8 cellular contexts compared by ENCODE assay signal in genomic region chr22:31969789-31970489, GRCh38. TPM values are rescaled to one million over a fixed set of nuclear protein-coding genes. Genes with fewer than 3 reads are reported as not detected.
DNase-seq lines count a peak whose midpoint lies in the region; ATAC-seq and TF ChIP-seq lines count a peak whose summit lies in the region.

No MANE protein-coding gene starts in this region.

- ATAC-seq in GM18909 (IDR thresholded peaks at IDR 0.05; ENCODE audit: poor library complexity, unreplicated experiment) (peak; percentile 55), gastroesophageal sphincter (peak; percentile 73), upper lobe of right lung (peak; percentile 86)

- H3K36me3 ChIP-seq in Karpas-422 (ENCODE audit: insufficient read depth, low read length) (no peaks in the 10 kb centered on the region), gastroesophageal sphincter (no peaks in the 10 kb centered on the region), neuron (ENCODE audit: insufficient read depth, low read length) (no peaks in the 10 kb centered on the region), upper lobe of right lung (no peaks in the 10 kb centered on the region)

- H3K9ac ChIP-seq in Karpas-422 (ENCODE audit: low read length) = peak overlapping the region; percentile 47

- H3K9me3 ChIP-seq in Karpas-422 (ENCODE audit: low read length) (no peaks in the 10 kb centered on the region), gastroesophageal sphincter (no peaks in the 10 kb centered on the region), neuron (ENCODE audit: low read length) (no peaks in the 10 kb centered on the region), upper lobe of right lung (no peaks in the 10 kb centered on the region)

- peak overlapping the region; percentile 80 for H3K4me2 ChIP-seq in Karpas-422 (ENCODE audit: low read depth, low read length, poor library complexity, severe bottlenecking)

- H3K4me3 ChIP-seq in Karpas-422 (ENCODE audit: low read length) = peak overlapping the region; percentile 61
- peak overlapping the region; percentile 5 to 45 for H3K4me3 ChIP-seq in gastroesophageal sphincter
- H3K4me3 ChIP-seq in neuron (ENCODE audit: low read length) = peak overlapping the region; percentile 32
- peak overlapping the region; percentile 42 for H3K4me3 ChIP-seq in upper lobe of right lung

- no peaks in the 10 kb centered on the region for H4K20me1 ChIP-seq in Karpas-422 (ENCODE audit: insufficient read depth, low read depth, low read length)

- 44 to 50% methylated on average over 10 to 14 of the region's 19 CpGs for WGBS in gastroesophageal sphincter (ENCODE audit: low coverage in 1 of 2), 2 donors

- H3K4me1 ChIP-seq in Karpas-422 (ENCODE audit: low read length) (peaks cover 11% of the 10 kb centered on the region), gastroesophageal sphincter (peaks cover 0 to 12% (median 11%) of the 10 kb centered on the region in 3 donors), neuron (ENCODE audit: insufficient read depth, low read length) (peaks cover 4% of the 10 kb centered on the region), upper lobe of right lung (peaks cover 3% of the 10 kb centered on the region)

- no peaks in the 10 kb centered on the region for H3K79me2 ChIP-seq in Karpas-422 (ENCODE audit: low read length)

- no peak overlapping the region for H3K27ac ChIP-seq in Karpas-422 (ENCODE audit: low read length)
- H3K27ac ChIP-seq in gastroesophageal sphincter = peak overlapping the region in 1 of 4 donors; percentile 64
- no peak overlapping the region for H3K27ac ChIP-seq in upper lobe of right lung

- no peaks in the 10 kb centered on the region for H3K9me2 ChIP-seq in Karpas-422 (replicated peaks; ENCODE audit: insufficient read depth, low read length)

- TF ChIP-seq POLR2A in gastroesophageal sphincter (IDR thresholded peaks at IDR 0.05) = no peak

- H3K27me3 ChIP-seq in Karpas-422 (ENCODE audit: low read length) (no peaks in the 10 kb centered on the region), gastroesophageal sphincter (no peaks in the 10 kb centered on the region), neuron (ENCODE audit: insufficient read depth, low read length) (no peaks in the 10 kb centered on the region), upper lobe of right lung (no peaks in the 10 kb centered on the region)

- TF ChIP-seq CTCF in AG09319 (IDR thresholded peaks at IDR 0.05; ENCODE audit: low read depth, low read length) = peak; percentile 69
- peak in 3 of 4 experiments; percentile 30 to 51 (median 32) for TF ChIP-seq CTCF in gastroesophageal sphincter (IDR thresholded peaks at IDR 0.05)
- TF ChIP-seq CTCF in upper lobe of right lung (IDR thresholded peaks at IDR 0.05) = peak; percentile 44

- peak; percentile 18 for DNase-seq in AG09319 (ENCODE audit: extremely low read depth, low read depth)
- peak; percentile 84 for DNase-seq in Karpas-422
- peak; percentile 85 for DNase-seq in RPMI8226
- DNase-seq in activated naive CD4-positive, alpha-beta T cell treated with Interleukin-2 at 50 U/mL for 16 hours = peak; percentile 70
- peak; percentile 85 for DNase-seq in upper lobe of right lung

- intact Hi-C loops in upper lobe of right lung (cut with DNase I) = no loop called here

- TF ChIP-seq EP300 in gastroesophageal sphincter (IDR thresholded peaks at IDR 0.05) = no peak

- H2AFZ ChIP-seq in Karpas-422 (ENCODE audit: low read length) (peak overlapping the region; percentile 74; the same call in 1 of the 2 replicates), neuron (ENCODE audit: low read depth, low read length) (peak overlapping the region; percentile 12)

RNA-seq across cellular contexts. Expression of gene YWHAH, which starts 25.6 kb away (rescaled TPM):
- 38.5 and 51.7 TPM in 2 replicates for total RNA-seq in Karpas-422 (2014; rRNA removed; shearing (Covaris generic); ENCODE audit: low replicate concordance)
- total RNA-seq in gastroesophageal sphincter = 100 to 1,000 TPM; 127 to 263 (median 169) TPM
- 154 TPM for total RNA-seq in upper lobe of right lung

Comparison
In these comparisons a context has a peak if more than half of its experiments do, and no peak if none do; other contexts are left out.
1. DNase-seq: peak in every context shown above with its lines; median percentile 85 in RPMI8226; 85 in upper lobe of right lung; 84 in Karpas-422; 70 in activated naive CD4-positive, alpha-beta T cell treated with Interleukin-2 at 50 U/mL for 16 hours; 18 in AG09319.